ENCODE assay signal across 2 cellular contexts in genomic region chr15:91068966-91069365, GRCh38.
TF ChIP-seq lines count a peak whose summit lies in the region.

No MANE protein-coding gene starts in this region.

TF ChIP-seq in HCT116, 20 proteins besides CTCF, POLR2A, EP300 and RAD21:
- TF ChIP-seq YY1 (IDR thresholded peaks at IDR 0.05; ENCODE audit: extremely low read depth, insufficient replicate concordance, low read depth, low read length) (no peak), CEBPB (IDR thresholded peaks at IDR 0.05; ENCODE audit: low read depth) (no peak), ZFX (IDR thresholded peaks at IDR 0.05) (no peak), SIN3A (IDR thresholded peaks at IDR 0.05; ENCODE audit: low read depth) (no peak), FOSL1 (IDR thresholded peaks at IDR 0.05; ENCODE audit: low read depth) (no peak), SRF (IDR thresholded peaks at IDR 0.05; ENCODE audit: low read depth) (no peak), ZNF274 (IDR thresholded peaks at IDR 0.05; ENCODE audit: low read depth, low read length) (no peak), EZH2 (IDR thresholded peaks at IDR 0.05) (no peak), ATF3 (IDR thresholded peaks at IDR 0.05) (no peak), MAX (IDR thresholded peaks at IDR 0.05) (no peak)

TF ChIP-seq in K562, 482 proteins besides CTCF, POLR2A, EP300 and RAD21:
- TF ChIP-seq CTCFL (IDR thresholded peaks at IDR 0.05; ENCODE audit: borderline replicate concordance, insufficient read depth, low read depth, low read length, poor library complexity, severe bottlenecking), result peak; percentile 78
- no peak for TF ChIP-seq ZNF695 (CRISPR knock-in tag; IDR thresholded peaks at IDR 0.05)
